ENCODE assay signal across 16 cellular contexts in genomic region chr1:6412896-6413295, GRCh38. TPM values are rescaled to one million over a fixed set of nuclear protein-coding genes. Genes with fewer than 3 reads are reported as not detected.
A peak's percentile ranks its signal among the peaks of the same experiment; 100 is the strongest.
DNase-seq lines count a peak whose midpoint lies in the region; ATAC-seq and TF ChIP-seq lines count a peak whose summit lies in the region.
"Had no signal": no experiment of that assay in that cellular context is flagged by ENCODE, and none has a peak within 500 bp of the region (broad histone marks: within the 10 kb centered on the region; RNA-seq: fewer than 3 reads in every experiment).

No MANE protein-coding gene starts in this region.

- no peaks in the 10 kb centered on the region for H3K79me2 ChIP-seq in PC-9 (ENCODE audit: low read depth)

- ATAC-seq in psoas muscle, result no peak
- ATAC-seq: Right ventricle myocardium inferior; stimulated activated naive B cell treated with anti-CD40 and anti-IgM and Interleukin-4, amounts not matched to agents 10 μg/mL and 1 μg/mL and 100 μg/mL, for 72 hours; upper lobe of right lung had no signal

- H3K36me3 ChIP-seq in PC-9 (ENCODE audit: low read depth), result no peaks in the 10 kb centered on the region
- H3K36me3 ChIP-seq in A673 (ENCODE audit: insufficient read depth, low read length, poor library complexity, severe bottlenecking), result no peaks in the 10 kb centered on the region
- H3K36me3 ChIP-seq in psoas muscle (ENCODE audit: insufficient read depth in 1 of 2, low read depth in 1 of 2), result no peaks in the 10 kb centered on the region
- H3K36me3 ChIP-seq: ovary, upper lobe of right lung had no signal

- BruUV-seq in PC-9 (replicated peaks; lab: Mats Ljungman, UMichigan) (no TSS peak), A673 (replicated peaks; lab: Mats Ljungman, UMichigan) (no TSS peak)

- H3K27me3 ChIP-seq in PC-9 (ENCODE audit: insufficient read depth, low read depth), result no peaks in the 10 kb centered on the region
- H3K27me3 ChIP-seq in A673 (replicated peaks; ENCODE audit: insufficient read depth, low read depth, low read length, poor library complexity), result peaks cover 46% of the 10 kb centered on the region
- peaks cover 0 to 59% (median 18%) of the 10 kb centered on the region in 3 donors for H3K27me3 ChIP-seq in psoas muscle (ENCODE audit: insufficient read depth in 3 of 3, low read length in 2 of 3)
- H3K27me3 ChIP-seq: ovary had no signal

- POLR2A ChIA-PET in PC-9 (lab: Charles Lee; ENCODE audit: unreplicated experiment), result no interaction called here
- POLR2A ChIA-PET in A673 (lab: Charles Lee; ENCODE audit: low non-redundant PET), result no interaction called here

- CTCF ChIA-PET in PC-9 (lab: Charles Lee) (interaction anchor here (0.5 to 0.6 kb wide), 2 partner anchors 48 to 55 kb away, joined by 5 read pairs; no protein-coding TSS in a partner anchor), A673 (lab: Charles Lee) (no interaction called here)

- H3K9me3 ChIP-seq in PC-9 (ENCODE audit: insufficient read depth, low read depth) (no peaks in the 10 kb centered on the region), A673 (ENCODE audit: low read depth, low read length, poor library complexity, severe bottlenecking) (no peaks in the 10 kb centered on the region), psoas muscle (no peaks in the 10 kb centered on the region)
- H3K9me3 ChIP-seq: ovary, upper lobe of right lung had no signal

- intact Hi-C loops in PC-9 (cut with micrococcal nuclease; ENCODE audit: unreplicated experiment), result loop anchor here (2.0 kb wide), 1 partner anchor 14 kb away; no protein-coding TSS in a partner anchor
- intact Hi-C loops in A673 (cut with micrococcal nuclease; ENCODE audit: unreplicated experiment), result no loop called here
- intact Hi-C loops in psoas muscle (cut with DNase I), result no loop called here

- H3K27ac ChIP-seq in C4-2B (peak overlapping the region; percentile 71), PC-9 (peak overlapping the region; percentile 84), A673 (ENCODE audit: low read depth, low read length, poor library complexity, severe bottlenecking) (no peak overlapping the region), psoas muscle (no peak overlapping the region)
- H3K27ac ChIP-seq: ovary, upper lobe of right lung had no signal

- H3K9me2 ChIP-seq in PC-9 (ENCODE audit: insufficient read depth), result no peaks in the 10 kb centered on the region

- DNase-seq in M059J (ENCODE audit: low read depth), result peak; percentile 65
- peak; percentile 44 to 79 for DNase-seq in PC-9
- peak; percentile 42 for DNase-seq in iris pigment epithelial cell (ENCODE audit: low read depth)
- DNase-seq in A673 (ENCODE audit: low spot score), result no peak
- DNase-seq in psoas muscle, result no peak
- no peak for DNase-seq in erythroblast (lab: John Stamatoyannopoulos, UW)
- no peak for DNase-seq in NCI-H1694 (lab: John Stamatoyannopoulos, UW)
- DNase-seq: activated CD4-positive, alpha-beta T cell treated with anti-CD3 and anti-CD28 coated beads for 1 hour; activated gamma-delta T cell treated with Interleukin-2 at 50 U/mL for 16 hours; Calu3; NCI-H1092; ovary; stimulated activated naive B cell treated with anti-CD40 and anti-IgM and Interleukin-4, amounts not matched to agents 10 μg/mL and 1 μg/mL and 100 μg/mL, for 72 hours; upper lobe of right lung had no signal

- H2AFZ ChIP-seq in PC-9, result no peak overlapping the region

- no peaks in the 10 kb centered on the region for H4K20me1 ChIP-seq in PC-9 (ENCODE audit: insufficient read depth)

- no peak for TF ChIP-seq CTCF in C4-2B (conservative IDR thresholded peaks at IDR 0.05)
- no peak for TF ChIP-seq CTCF in PC-9 (conservative IDR thresholded peaks at IDR 0.05)
- no peak for TF ChIP-seq CTCF in A673 (conservative IDR thresholded peaks at IDR 0.05; ENCODE audit: low read depth, low read length)
- no peak for TF ChIP-seq CTCF in psoas muscle (IDR thresholded peaks at IDR 0.05)

- peak overlapping the region; percentile 54 for H3K4me2 ChIP-seq in PC-9

- WGBS in psoas muscle, 3 donors, result 74 to 82% (median 74%) methylated on average over 6 of the region's 6 CpGs

- H3K4me3 ChIP-seq in PC-9, result no peak overlapping the region
- H3K4me3 ChIP-seq in A673 (ENCODE audit: low read depth, low read length, poor library complexity, severe bottlenecking), result no peak overlapping the region
- no peak overlapping the region for H3K4me3 ChIP-seq in psoas muscle
- H3K4me3 ChIP-seq: ovary, upper lobe of right lung had no signal

- no peak for TF ChIP-seq POLR2A in erythroblast (IDR thresholded peaks at IDR 0.05; ENCODE audit: low read length)

- peaks cover 19% of the 10 kb centered on the region for H3F3A ChIP-seq in PC-9 (ENCODE audit: insufficient read depth, low read depth)

- H3K4me1 ChIP-seq in PC-9 (replicated peaks; ENCODE audit: insufficient read depth) (peaks cover 36% of the 10 kb centered on the region), A673 (ENCODE audit: insufficient read depth, low read length, poor library complexity, severe bottlenecking) (no peaks in the 10 kb centered on the region), psoas muscle (no peaks in the 10 kb centered on the region)
- H3K4me1 ChIP-seq: upper lobe of right lung had no signal

RNA-seq across cellular contexts. Expression of gene HES2, which starts 6.8 kb away (rescaled TPM):
- 0.47 and 1.0 TPM in 2 replicates for total RNA-seq in M059J (2014; rRNA removed; shearing (Covaris generic))
- total RNA-seq in PC-9 (2021), result 2.1 and 4.2 TPM in 2 replicates
- total RNA-seq in A673 (2021), result not detected in 2 replicates
- under 1 TPM in 1 of 4 donors, not detected in 3; 0.06 TPM for total RNA-seq in psoas muscle
- under 1 TPM in 1 of 3 donors, not detected in 2; 0.13 TPM for polyA plus RNA-seq in psoas muscle
- total RNA-seq: Calu3, Right ventricle myocardium inferior had no signal
- polyA plus RNA-seq: ovary had no signal

RNA-seq across cellular contexts. Expression of gene ESPN, which starts 11.7 kb away (rescaled TPM):
- total RNA-seq in M059J (2014; rRNA removed; shearing (Covaris generic)), result 0.02 TPM in 1 of 2 replicates, not detected in the other
- 18.6 and 32.3 TPM in 2 replicates for total RNA-seq in PC-9 (2021)
- total RNA-seq in A673 (2021), result not detected in 2 replicates
- total RNA-seq in psoas muscle, result not detected
- polyA plus RNA-seq in psoas muscle, result under 1 TPM in 1 of 3 donors, not detected in 2; 0.12 TPM

RNA-seq across cellular contexts. Expression of gene ACOT7, which starts 19.3 kb away (rescaled TPM):
- total RNA-seq in M059J (2014; rRNA removed; shearing (Covaris generic)), result 102 and 113 TPM in 2 replicates
- total RNA-seq in PC-9 (2021) (62.2 and 70.2 TPM in 2 replicates), A673 (2021) (129 and 132 TPM in 2 replicates), psoas muscle (1 to 10 TPM; 3.5 to 4.9 (median 4.0) TPM)
- polyA plus RNA-seq in psoas muscle, result 10 to 100 TPM in 1 of 3 donors, 1 to 10 TPM in 2; 2.3 to 12.4 (median 4.9) TPM

RNA-seq across cellular contexts. Expression of gene TNFRSF25, which starts 53.1 kb away (rescaled TPM):
- total RNA-seq in M059J (2014; rRNA removed; shearing (Covaris generic)), result 8.7 and 9.1 TPM in 2 replicates
- total RNA-seq in PC-9 (2021) (12.3 and 21.1 TPM in 2 replicates), A673 (2021) (0.97 and 1.5 TPM in 2 replicates), psoas muscle (1 to 10 TPM; 1.5 to 2.6 (median 2.2) TPM)
- 1 to 10 TPM; 1.5 to 2.7 (median 1.6) TPM for polyA plus RNA-seq in psoas muscle

Comparison
In these comparisons a context has a peak if more than half of its experiments do, and no peak if none do; other contexts are left out.
1. H3K27ac ChIP-seq: peak in C4-2B (single experiment) and PC-9 (single experiment); none in A673 (single experiment) and psoas muscle (single experiment).
2. DNase-seq: peak in M059J (single experiment), PC-9 (2 of 2) and iris pigment epithelial cell (single experiment); none in A673 (single experiment), psoas muscle (0 of 2), erythroblast (0 of 2) and NCI-H1694 (single experiment).
3. RNA of gene ESPN, which starts 11.7 kb away (total RNA-seq): 18.6 to 32.3 TPM in PC-9; 0.02 TPM in M059J, not detected in A673 and not detected in psoas muscle; every median in the first group is over 10 times any median in the second.
4. RNA of gene ACOT7, which starts 19.3 kb away (total RNA-seq): 129 to 132 TPM in A673, 102 to 113 TPM in M059J and 62.2 to 70.2 TPM in PC-9; 3.5 to 4.9 TPM in psoas muscle; every median in the first group is over 10 times any median in the second.